8 cellular contexts compared by ENCODE assay signal in genomic region chrX:129115104-129115503, GRCh38.
DNase-seq lines count a peak whose midpoint lies in the region; ATAC-seq and TF ChIP-seq lines count a peak whose summit lies in the region.

No MANE protein-coding gene starts in this region.

- H3K36me3 ChIP-seq in tibial nerve = no peaks in the 10 kb centered on the region

- H3K9me3 ChIP-seq in tibial nerve = no peaks in the 10 kb centered on the region

- H3K36me3 Mint-ChIP-seq in stimulated activated memory B cell treated with anti-CD40 and anti-IgM and Interleukin-4, amounts not matched to agents 10 μg/mL and 1 μg/mL and 100 μg/mL, for 72 hours = no peaks in the 10 kb centered on the region

- ATAC-seq in HG03039 (IDR thresholded peaks at IDR 0.05; ENCODE audit: unreplicated experiment) = peak; percentile 67
- ATAC-seq in stimulated activated memory B cell treated with anti-CD40 and anti-IgM and Interleukin-4, amounts not matched to agents 10 μg/mL and 1 μg/mL and 100 μg/mL, for 72 hours = no peak

- H3K27me3 ChIP-seq in tibial nerve = no peaks in the 10 kb centered on the region

- in situ Hi-C loops in GM13977 (cut with MboI; ENCODE audit: low pct_unique_long_range_greater_than_20kb, low sequenced_read_pairs, unreplicated experiment) = no loop called here

- H3K4me3 ChIP-seq in epithelial cell of proximal tubule (ENCODE audit: low read depth, low read length) = no peak overlapping the region
- H3K4me3 ChIP-seq in tibial nerve = no peak overlapping the region

- no peaks in the 10 kb centered on the region for H3K4me1 ChIP-seq in tibial nerve

- H3K4me1 Mint-ChIP-seq in stimulated activated memory B cell treated with anti-CD40 and anti-IgM and Interleukin-4, amounts not matched to agents 10 μg/mL and 1 μg/mL and 100 μg/mL, for 72 hours = no peaks in the 10 kb centered on the region

- TF ChIP-seq EP300 in tibial nerve (IDR thresholded peaks at IDR 0.05) = no peak

- WGBS in tibial nerve, 2 donors = 36 to 50% methylated on average over 1 of the region's 1 CpG

- DNase-seq in AML-193 (lab: John Stamatoyannopoulos, UW) (peak; percentile 1 to 16), GM13977 (ENCODE audit: low spot score) (peak; percentile 30), NCI-H82 treated with DMSO at 0.1 percent for 48 hours (lab: John Stamatoyannopoulos, UW; ENCODE audit: unreplicated experiment) (peak; percentile 59), epithelial cell of proximal tubule (ENCODE audit: low read depth) (no peak), CD1c-positive myeloid dendritic cell (ENCODE audit: extremely low spot score) (no peak), tibial nerve (ENCODE audit: low spot score in 2 of 2) (no peak)

- H3K9me3 Mint-ChIP-seq in stimulated activated memory B cell treated with anti-CD40 and anti-IgM and Interleukin-4, amounts not matched to agents 10 μg/mL and 1 μg/mL and 100 μg/mL, for 72 hours = no peaks in the 10 kb centered on the region

- no peaks in the 10 kb centered on the region for H3K27me3 Mint-ChIP-seq in stimulated activated memory B cell treated with anti-CD40 and anti-IgM and Interleukin-4, amounts not matched to agents 10 μg/mL and 1 μg/mL and 100 μg/mL, for 72 hours

- H3K27ac ChIP-seq in tibial nerve = no peak overlapping the region

- H3K27ac Mint-ChIP-seq in stimulated activated memory B cell treated with anti-CD40 and anti-IgM and Interleukin-4, amounts not matched to agents 10 μg/mL and 1 μg/mL and 100 μg/mL, for 72 hours = no peak overlapping the region

- TF ChIP-seq CTCF in GM13977 (IDR thresholded peaks at IDR 0.05; ENCODE audit: extremely low read depth, insufficient read depth, missing control alignments) = peak; percentile 51
- TF ChIP-seq CTCF in epithelial cell of proximal tubule (conservative IDR thresholded peaks at IDR 0.05; ENCODE audit: low read depth, low read length) = peak; percentile 47
- no peak for TF ChIP-seq CTCF in tibial nerve (IDR thresholded peaks at IDR 0.05)

- TF ChIP-seq POLR2A in tibial nerve (IDR thresholded peaks at IDR 0.05) = no peak

- no peak overlapping the region for H3K4me3 Mint-ChIP-seq in stimulated activated memory B cell treated with anti-CD40 and anti-IgM and Interleukin-4, amounts not matched to agents 10 μg/mL and 1 μg/mL and 100 μg/mL, for 72 hours

Comparison
In these comparisons a context has a peak if more than half of its experiments do, and no peak if none do; other contexts are left out.
1. DNase-seq: peak in AML-193 (2 of 2), GM13977 (single experiment) and NCI-H82 treated with DMSO at 0.1 percent for 48 hours (single experiment); none in epithelial cell of proximal tubule (single experiment), CD1c-positive myeloid dendritic cell (single experiment) and tibial nerve (0 of 2).
2. CTCF ChIP-seq: peak in GM13977 (single experiment) and epithelial cell of proximal tubule (single experiment); none in tibial nerve (0 of 5).